In the genomic region with DNA sequence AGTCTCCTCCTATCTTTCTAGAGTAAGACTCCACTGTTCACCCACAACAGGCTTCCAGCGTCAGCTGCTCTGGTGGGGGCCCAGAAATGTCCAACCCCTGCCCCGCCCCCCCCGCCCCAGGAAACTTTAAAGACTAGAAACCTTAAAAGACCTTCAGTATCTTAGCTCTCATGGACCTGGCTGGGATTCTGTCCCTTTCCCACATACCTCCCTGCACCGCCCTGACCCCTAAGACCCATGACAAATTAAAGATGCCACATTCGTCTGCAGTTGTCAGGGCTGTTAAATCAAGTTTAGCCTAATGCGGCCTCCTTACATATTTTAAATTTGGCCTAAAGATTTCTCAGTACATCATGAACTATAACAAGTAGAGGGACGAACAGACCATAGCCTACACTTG, we compare ENCODE assay signal across 23 cellular contexts. TPM values are rescaled to one million over a fixed set of nuclear protein-coding genes. Genes with fewer than 3 reads are reported as not detected.
DNase-seq lines count a peak whose midpoint lies in the region; FAIRE-seq and TF ChIP-seq lines count a peak whose summit lies in the region.
"Had no signal": no experiment of that assay in that cellular context is flagged by ENCODE, and none has a peak within 500 bp of the region (broad histone marks: within the 10 kb centered on the region; RNA-seq: fewer than 3 reads in every experiment).

No MANE protein-coding gene starts in this region.

- H3K4me3 ChIP-seq in OCI-LY3 (ENCODE audit: low read length), result no peak overlapping the region
- 0 out of 2 replicates have a peak overlapping the region, but pooled peaks have one; percentile 9 for H3K4me3 ChIP-seq in SJCRH30
- no peak overlapping the region for H3K4me3 ChIP-seq in osteoblast (ENCODE audit: insufficient read depth, low read length)
- H3K4me3 ChIP-seq: HAP-1 had no signal

- H3K36me3 ChIP-seq in OCI-LY3 (replicated peaks; ENCODE audit: low read depth, low read length), result no peaks in the 10 kb centered on the region
- no peaks in the 10 kb centered on the region for H3K36me3 ChIP-seq in SJCRH30
- no peaks in the 10 kb centered on the region for H3K36me3 ChIP-seq in osteoblast (ENCODE audit: insufficient read depth, low read length)
- H3K36me3 ChIP-seq: HAP-1 had no signal

- H3K79me2 ChIP-seq in OCI-LY3 (ENCODE audit: low read length) (no peaks in the 10 kb centered on the region), osteoblast (ENCODE audit: insufficient read depth, low read length) (no peaks in the 10 kb centered on the region)

- no peak overlapping the region; the same call in 1 of the 2 replicates for H3K4me2 ChIP-seq in OCI-LY3 (ENCODE audit: low read length)
- no peak overlapping the region for H3K4me2 ChIP-seq in osteoblast (ENCODE audit: insufficient read depth, low read length)

- H3K27ac ChIP-seq in OCI-LY3 (ENCODE audit: low read length), result no peak overlapping the region
- H3K27ac ChIP-seq in SJCRH30, result peak overlapping the region; percentile 100
- no peak overlapping the region for H3K27ac ChIP-seq in osteoblast (ENCODE audit: low read depth, low read length)

- no peak for TF ChIP-seq POLR2A in GM12891 (IDR thresholded peaks at IDR 0.05; ENCODE audit: low read depth, low read length)

- H3K4me1 ChIP-seq in OCI-LY3 (ENCODE audit: low read length) (peaks cover 22% of the 10 kb centered on the region), SJCRH30 (peaks cover 20% of the 10 kb centered on the region), osteoblast (ENCODE audit: insufficient read depth, low read length) (no peaks in the 10 kb centered on the region)

- TF ChIP-seq CTCF in OCI-LY3 (IDR thresholded peaks at IDR 0.05; ENCODE audit: low read depth, low read length), result no peak
- no peak for TF ChIP-seq CTCF in osteoblast (IDR thresholded peaks at IDR 0.05; ENCODE audit: extremely low read depth, low read depth, low read length)

- H3K27me3 ChIP-seq in OCI-LY3 (ENCODE audit: low read depth, low read length), result no peaks in the 10 kb centered on the region
- no peaks in the 10 kb centered on the region for H3K27me3 ChIP-seq in SJCRH30
- H3K27me3 ChIP-seq in osteoblast (ENCODE audit: insufficient read depth, low read length), result no peaks in the 10 kb centered on the region

- H3K9me3 ChIP-seq in OCI-LY3 (ENCODE audit: insufficient read depth, low read length), result peaks cover 4% of the 10 kb centered on the region; the same call in 1 of the 2 replicates
- H3K9me3 ChIP-seq in SJCRH30 (replicated peaks), result peaks cover 18% of the 10 kb centered on the region
- no peaks in the 10 kb centered on the region for H3K9me3 ChIP-seq in osteoblast (ENCODE audit: low read depth, low read length)

- no peak for FAIRE-seq in GM12891 (lab: Jason Lieb, UNC)
- FAIRE-seq: GM12892, H54 had no signal

- no peak overlapping the region for H3K9ac ChIP-seq in OCI-LY3 (ENCODE audit: low read length)

- H2AFZ ChIP-seq in OCI-LY3 (ENCODE audit: low read depth, low read length) (peak overlapping the region; percentile 46; the same call in 1 of the 2 replicates), osteoblast (ENCODE audit: low read length) (no peak overlapping the region)

- H4K20me1 ChIP-seq in OCI-LY3 (ENCODE audit: insufficient read depth, low read length) (no peaks in the 10 kb centered on the region), osteoblast (ENCODE audit: insufficient read depth, low read length) (no peaks in the 10 kb centered on the region)

- peak; percentile 86 to 94 for DNase-seq in SJCRH30
- peak; percentile 22 for DNase-seq in islet precursor cell
- DNase-seq in osteoblast (ENCODE audit: insufficient read length, low spot score, missing footprints), result no peak
- no peak for DNase-seq in SHP77 (lab: John Stamatoyannopoulos, UW)
- no peak for DNase-seq in GM12891 (ENCODE audit: insufficient read length, low spot score)
- DNase-seq: C1 segment of cervical spinal cord; Calu3; CD4-positive, alpha-beta memory T cell; COR-L47; DMS53; DMS79 treated with DMSO at 0.1 percent for 48 hours; GF-D8; GOT3; HFFc6 had no signal

TF ChIP-seq in GM12891, 5 proteins besides CTCF, POLR2A, EP300 and RAD21:
- TF ChIP-seq SPI1 (IDR thresholded peaks at IDR 0.05; ENCODE audit: low read depth, low read length), result no peak
- no peak for TF ChIP-seq POU2F2 (IDR thresholded peaks at IDR 0.05; ENCODE audit: low read depth, low read length)
- TF ChIP-seq POLR2AphosphoS5 (IDR thresholded peaks at IDR 0.05; ENCODE audit: low read depth, low read length), result no peak
- no peak for TF ChIP-seq TAF1 (IDR thresholded peaks at IDR 0.05; ENCODE audit: low read depth, low read length)
- no peak for TF ChIP-seq PAX5 (IDR thresholded peaks at IDR 0.05; ENCODE audit: insufficient read depth, low read length, severe bottlenecking)

RNA-seq across cellular contexts. Expression of a gene that starts 10.0 kb away (rescaled TPM):
- 0.03 TPM in 1 of 2 replicates, not detected in the other for total RNA-seq in SJCRH30 (2014; rRNA removed; shearing (Covaris generic))
- not detected in 2 replicates for total RNA-seq in osteoblast
- polyA plus RNA-seq in GM12891 (2012; ENCODE audit: low read depth, missing spikeins), result not detected
- total RNA-seq: A172; A673; Calu3; CD4-positive, alpha-beta memory T cell; Daoy; G401; HFFc6 had no signal
- polyA plus RNA-seq: BJ; CD4-positive, alpha-beta memory T cell had no signal

RNA-seq across cellular contexts. Expression of a gene that starts 20.0 kb away (rescaled TPM):
- not detected in 2 replicates for total RNA-seq in SJCRH30 (2014; rRNA removed; shearing (Covaris generic))
- total RNA-seq in osteoblast, result not detected in 2 replicates
- polyA plus RNA-seq in GM12891 (2012; ENCODE audit: low read depth, missing spikeins), result not detected
- total RNA-seq: A172; A673; CD4-positive, alpha-beta memory T cell; G401; HFFc6 had no signal
- polyA plus RNA-seq: BJ; CD4-positive, alpha-beta memory T cell had no signal

Comparison
In these comparisons a context has a peak if more than half of its experiments do, and no peak if none do; other contexts are left out.
1. DNase-seq: peak in SJCRH30 (2 of 2) and islet precursor cell (single experiment); none in osteoblast (single experiment), SHP77 (0 of 2) and GM12891 (single experiment).